ENCODE assay signal across 9 cellular contexts in the genomic region with DNA sequence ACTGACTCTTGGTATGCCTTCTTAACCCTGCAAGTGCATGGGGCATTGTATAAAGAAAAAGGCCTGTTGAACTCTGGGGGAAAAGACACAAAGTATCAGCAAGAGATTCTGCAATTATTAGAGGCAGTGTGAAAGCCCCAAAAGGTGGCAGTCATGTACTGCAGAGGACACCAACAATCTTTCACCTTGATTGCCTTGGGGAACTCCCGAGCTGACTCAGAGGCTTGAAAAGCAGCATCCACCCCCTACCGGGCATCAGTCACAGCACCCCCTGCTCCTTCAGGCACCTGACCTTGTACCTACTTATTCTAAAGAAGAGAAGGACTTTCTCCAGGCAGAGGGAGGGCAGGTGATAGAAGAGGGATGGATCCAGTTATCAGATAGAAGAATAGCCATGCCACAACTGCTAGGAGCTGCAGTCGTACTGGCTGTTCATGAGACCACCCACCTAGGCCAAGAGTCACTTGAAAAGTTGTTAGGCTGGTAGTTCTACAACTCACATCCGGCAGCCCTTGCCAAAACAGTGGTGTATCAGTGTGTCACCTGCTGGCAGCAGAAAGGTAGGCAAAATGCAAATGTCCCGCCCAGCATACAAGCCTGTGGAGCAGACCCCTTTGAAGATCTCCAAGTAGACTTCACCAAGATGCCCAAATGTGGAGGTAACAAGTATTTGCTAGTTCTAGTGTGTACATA.
DNase-seq lines count a peak whose midpoint lies in the region; ATAC-seq, FAIRE-seq and TF ChIP-seq lines count a peak whose summit lies in the region.
"Had no signal": no experiment of that assay in that cellular context is flagged by ENCODE, and none has a peak within 500 bp of the region (broad histone marks: within the 10 kb centered on the region; RNA-seq: fewer than 3 reads in every experiment).

No MANE protein-coding gene starts in this region.

- DNase-seq in foreskin keratinocyte (peak; percentile 37 to 65), AML-193 (lab: John Stamatoyannopoulos, UW) (no peak), HTR-8/SVneo (ENCODE audit: insufficient read length, low spot score) (no peak)
- DNase-seq in stimulated activated CD4-positive, alpha-beta T cell treated with anti-CD3 and anti-CD28 coated beads, Interleukin-15, amount 100 ng/mL, for 24 hours, result no peak
- DNase-seq: KBM-7 had no signal

- no peak for FAIRE-seq in HTR-8/SVneo (lab: Jason Lieb, UNC)

- no peaks in the 10 kb centered on the region for H3K4me1 ChIP-seq in foreskin keratinocyte

- no peak overlapping the region for H3K27ac ChIP-seq in foreskin keratinocyte

- TF ChIP-seq RAD21 in Ishikawa (IDR thresholded peaks at IDR 0.05; ENCODE audit: low read depth), result peak; percentile 15; the same call in 1 of the 2 replicates

- TF ChIP-seq EP300 in Ishikawa (IDR thresholded peaks at IDR 0.05; ENCODE audit: borderline replicate concordance), result no peak

- peak; percentile 56 for TF ChIP-seq CTCF in foreskin keratinocyte (conservative IDR thresholded peaks at IDR 0.05)

- ATAC-seq in GM18508 (IDR thresholded peaks at IDR 0.05; ENCODE audit: insufficient read depth, unreplicated experiment) (peak; percentile 92), GM21786 (IDR thresholded peaks at IDR 0.05; ENCODE audit: unreplicated experiment) (peak; percentile 71), foreskin keratinocyte (peak; percentile 95), GM19328 (IDR thresholded peaks at IDR 0.05; ENCODE audit: unreplicated experiment) (no peak)

- H3K27me3 ChIP-seq in foreskin keratinocyte, result no peaks in the 10 kb centered on the region

TF ChIP-seq in Ishikawa, 13 proteins besides CTCF, POLR2A, EP300 and RAD21:
- TF ChIP-seq NFIC (IDR thresholded peaks at IDR 0.05), result no peak
- no peak for TF ChIP-seq CREB1 (IDR thresholded peaks at IDR 0.05; ENCODE audit: low read depth)
- TF ChIP-seq EGR1 (IDR thresholded peaks at IDR 0.05), result no peak
TF ChIP-seq in Ishikawa: peak in this region for 0.

Comparison
In these comparisons a context has a peak if more than half of its experiments do, and no peak if none do; other contexts are left out.
1. DNase-seq: peak in foreskin keratinocyte (2 of 2); none in AML-193 (0 of 2), stimulated activated CD4-positive, alpha-beta T cell treated with anti-CD3 and anti-CD28 coated beads, Interleukin-15, amount 100 ng/mL, for 24 hours (single experiment) and HTR-8/SVneo (single experiment).